ENCODE assay signal across 8 cellular contexts in the genomic region with DNA sequence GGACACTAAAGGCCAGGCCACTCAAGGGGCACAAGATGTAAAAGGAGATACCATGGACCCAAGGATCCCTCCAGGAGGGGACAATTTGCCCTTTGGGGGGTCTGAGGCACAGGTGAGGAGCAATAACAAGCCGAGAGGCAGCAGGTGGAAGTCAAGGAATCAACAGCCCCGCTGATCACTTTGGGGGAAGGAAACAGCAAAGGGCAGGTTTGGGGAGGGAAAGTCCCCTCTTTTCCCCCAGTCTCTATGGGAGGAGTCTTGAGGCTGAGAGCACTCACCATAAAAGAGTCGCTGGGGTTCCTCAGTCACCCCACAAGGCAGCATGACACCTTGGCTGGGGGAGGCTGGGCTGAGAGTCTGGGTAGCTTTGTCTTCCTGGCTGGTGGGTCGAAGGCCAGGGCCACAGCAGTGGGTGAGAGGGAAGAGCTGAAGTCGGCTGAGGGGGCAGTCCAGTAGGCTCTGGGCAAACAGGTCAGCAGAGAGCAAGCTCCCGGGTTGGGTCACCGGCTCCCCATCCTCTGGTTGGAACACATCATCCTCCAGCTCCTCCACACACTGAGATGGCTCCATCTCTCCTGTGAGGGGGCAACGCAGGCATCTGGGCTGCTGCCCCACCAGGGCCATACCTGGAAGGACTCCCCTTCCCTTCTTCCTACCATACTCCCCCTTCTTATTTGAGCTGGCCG. TPM values are rescaled to one million over a fixed set of nuclear protein-coding genes. Genes with fewer than 3 reads are reported as not detected.
DNase-seq lines count a peak whose midpoint lies in the region; ATAC-seq and TF ChIP-seq lines count a peak whose summit lies in the region.

No MANE protein-coding gene starts in this region.

- peak overlapping the region; percentile 92 for H3K4me3 Mint-ChIP-seq in stimulated activated effector memory CD8-positive, alpha-beta T cell treated with anti-CD3 and anti-CD28 coated beads, Interleukin-12 subunit alpha, Interleukin-12 subunit beta, amount 100 ng/mL, for 72 hours

- H3K36me3 ChIP-seq in esophagus (ENCODE audit: control insufficient read depth in 2 of 2, insufficient read depth in 2 of 2, low read length in 1 of 2) = no peaks in the 10 kb centered on the region

- H3K27ac Mint-ChIP-seq in stimulated activated effector memory CD8-positive, alpha-beta T cell treated with anti-CD3 and anti-CD28 coated beads, Interleukin-12 subunit alpha, Interleukin-12 subunit beta, amount 100 ng/mL, for 72 hours = peak overlapping the region; percentile 85

- POLR2A ChIA-PET in RWPE1 (lab: Yijun Ruan, JAX; ENCODE audit: low non-redundant PET) = no interaction called here

- H3K9me3 ChIP-seq in esophagus (ENCODE audit: control insufficient read depth in 2 of 2, insufficient read depth in 1 of 2, low read depth in 1 of 2, low read length in 1 of 2) = no peaks in the 10 kb centered on the region

- no peak for TF ChIP-seq CTCF in RWPE1 (conservative IDR thresholded peaks at IDR 0.05; ENCODE audit: low read depth)

- H3K9me3 Mint-ChIP-seq in stimulated activated effector memory CD8-positive, alpha-beta T cell treated with anti-CD3 and anti-CD28 coated beads, Interleukin-12 subunit alpha, Interleukin-12 subunit beta, amount 100 ng/mL, for 72 hours = no peaks in the 10 kb centered on the region

- DNase-seq in RWPE1 (ENCODE audit: low spot score) (no peak), RKO (ENCODE audit: low spot score) (no peak), T-helper 9 cell (no peak)
- DNase-seq in stimulated activated effector memory CD8-positive, alpha-beta T cell treated with anti-CD3 and anti-CD28 coated beads, Interleukin-12 subunit alpha, Interleukin-12 subunit beta, amount 100 ng/mL, for 72 hours (ENCODE audit: low spot score in 2 of 2) = no peak

- ATAC-seq in GM18861 (IDR thresholded peaks at IDR 0.05; ENCODE audit: unreplicated experiment) = peak; percentile 20
- ATAC-seq in stimulated activated effector memory CD8-positive, alpha-beta T cell treated with anti-CD3 and anti-CD28 coated beads, Interleukin-12 subunit alpha, Interleukin-12 subunit beta, amount 100 ng/mL, for 72 hours = peak; percentile 31
- no peak for ATAC-seq in HG03460 (IDR thresholded peaks at IDR 0.05; ENCODE audit: unreplicated experiment)
- no peak for ATAC-seq in GM21529 (IDR thresholded peaks at IDR 0.05; ENCODE audit: unreplicated experiment)

- peaks cover 20% of the 10 kb centered on the region for H3K36me3 Mint-ChIP-seq in stimulated activated effector memory CD8-positive, alpha-beta T cell treated with anti-CD3 and anti-CD28 coated beads, Interleukin-12 subunit alpha, Interleukin-12 subunit beta, amount 100 ng/mL, for 72 hours

- H3K4me1 ChIP-seq in esophagus (ENCODE audit: control insufficient read depth in 2 of 2, insufficient read depth in 2 of 2, low read length in 1 of 2) = peaks cover 17 to 51% of the 10 kb centered on the region in 2 donors

- no peaks in the 10 kb centered on the region for H3K27me3 ChIP-seq in esophagus (ENCODE audit: control insufficient read depth in 1 of 2, insufficient read depth in 2 of 2, low read length in 2 of 2)

- H3K27ac ChIP-seq in RWPE1 (peak overlapping the region; percentile 94), esophagus (ENCODE audit: low read depth in 2 of 2, low read length in 1 of 2) (peak overlapping the region; percentile 60 to 67)

- H3K4me1 Mint-ChIP-seq in stimulated activated effector memory CD8-positive, alpha-beta T cell treated with anti-CD3 and anti-CD28 coated beads, Interleukin-12 subunit alpha, Interleukin-12 subunit beta, amount 100 ng/mL, for 72 hours = peaks cover 74% of the 10 kb centered on the region

- CTCF ChIA-PET in RWPE1 (lab: Yijun Ruan, JAX) = interaction anchor here (0.6 to 2.6 kb wide), 15 partner anchors 8 to 659 kb away, joined by 3 to 23 read pairs (median 5); partner anchors contain the start of genes BUB1B and SRP14

- 75 to 85% methylated on average over 9 of the region's 9 CpGs for WGBS in esophagus, 2 donors

- no peak overlapping the region for H3K4me3 ChIP-seq in esophagus (ENCODE audit: low read depth in 1 of 2, low read length in 2 of 2)

RNA-seq across cellular contexts. Expression of gene BMF, which starts 3.0 kb away (rescaled TPM):
- 1 to 10 TPM; 1.0 to 1.2 TPM for polyA plus RNA-seq in esophagus

RNA-seq across cellular contexts. Expression of gene BUB1B, which starts 55.2 kb away (rescaled TPM):
- polyA plus RNA-seq in esophagus = 1 to 10 TPM; 4.3 to 5.8 TPM

Comparison
In these comparisons a context has a peak if more than half of its experiments do, and no peak if none do; other contexts are left out.
1. ATAC-seq: peak in GM18861 (single experiment) and stimulated activated effector memory CD8-positive, alpha-beta T cell treated with anti-CD3 and anti-CD28 coated beads, Interleukin-12 subunit alpha, Interleukin-12 subunit beta, amount 100 ng/mL, for 72 hours (single experiment); none in HG03460 (single experiment) and GM21529 (single experiment).